In genomic region chr17:58328195-58329034, GRCh38 we compare ENCODE assay signal across 8 cellular contexts. TPM values are rescaled to one million over a fixed set of nuclear protein-coding genes. Genes with fewer than 3 reads are reported as not detected.
DNase-seq lines count a peak whose midpoint lies in the region; ATAC-seq and TF ChIP-seq lines count a peak whose summit lies in the region.

TSS of gene TSPOAP1 (minus strand) at chr17:58328795. CDS start at chr17:58327920, 875 bp downstream.

- peaks cover 9% of the 10 kb centered on the region; the same call in 1 of the 2 replicates for H4K20me1 ChIP-seq in DOHH2 (ENCODE audit: control insufficient read depth, insufficient read depth, low read depth, low read length)

- peak within 1 kb of the TSS; percentile 73 to 99 (median 90) for H3K27ac Mint-ChIP-seq in brain
- peak within 1 kb of the TSS; percentile 100 for H3K27ac Mint-ChIP-seq in natural killer cell treated with Interleukin-12 subunit alpha and Interleukin-12 subunit beta and Interleukin-15 and Interleukin-18, amount 100 ng/mL, for 72 hours

- CTCF ChIA-PET in HEK293 (lab: Yijun Ruan, JAX), result interaction anchor here (0.6 to 1.6 kb wide), 4 partner anchors 11 to 114 kb away, joined by 3 to 8 read pairs (median 4); no protein-coding TSS in a partner anchor

- H3K4me3 ChIP-seq in DOHH2 (ENCODE audit: low read length) (peak within 1 kb of the TSS; percentile 78), HEK293 (ENCODE audit: low read depth, low read length) (no peak within 1 kb of the TSS), stomach (peak within 1 kb of the TSS in 3 of 4 donors; percentile 0 to 57 (median 31))

- peaks cover 42% of the 10 kb centered on the region for H3F3A ChIP-seq in DOHH2 (ENCODE audit: control insufficient read depth, insufficient read depth)

- TF ChIP-seq CTCF in DOHH2 (IDR thresholded peaks at IDR 0.05; ENCODE audit: low read depth, low read length, poor library complexity, severe bottlenecking) (no peak), HEK293 (tag by site-specific recombination; IDR thresholded peaks at IDR 0.05) (no peak), brain (conservative IDR thresholded peaks at IDR 0.05) (no peak), stomach (IDR thresholded peaks at IDR 0.05) (no peak)

- H3K4me2 ChIP-seq in DOHH2 (ENCODE audit: low read length), result peak within 1 kb of the TSS; percentile 98

- H3K27ac ChIP-seq in DOHH2 (ENCODE audit: low read depth, low read length), result peak within 1 kb of the TSS; percentile 100
- H3K27ac ChIP-seq in HEK293 (ENCODE audit: extremely low read depth, low read depth, low read length), result no peak within 1 kb of the TSS
- peak within 1 kb of the TSS in 4 of 5 donors; percentile 17 to 45 (median 28) for H3K27ac ChIP-seq in stomach

- peaks cover 28% of the 10 kb centered on the region for H3K36me3 ChIP-seq in DOHH2 (ENCODE audit: control insufficient read depth, low read length)
- H3K36me3 ChIP-seq in HEK293 (ENCODE audit: control insufficient read depth in 2 of 2, insufficient read depth in 1 of 2, low read length in 2 of 2), result no peaks in the 10 kb centered on the region
- H3K36me3 ChIP-seq in stomach, result no peaks in the 10 kb centered on the region

- H3K36me3 Mint-ChIP-seq in brain, result no peaks in the 10 kb centered on the region
- H3K36me3 Mint-ChIP-seq in natural killer cell treated with Interleukin-12 subunit alpha and Interleukin-12 subunit beta and Interleukin-15 and Interleukin-18, amount 100 ng/mL, for 72 hours, result peaks cover 21% of the 10 kb centered on the region

- H3K27me3 Mint-ChIP-seq in brain, result peaks cover 7% of the 10 kb centered on the region
- no peaks in the 10 kb centered on the region for H3K27me3 Mint-ChIP-seq in natural killer cell treated with Interleukin-12 subunit alpha and Interleukin-12 subunit beta and Interleukin-15 and Interleukin-18, amount 100 ng/mL, for 72 hours

- TF ChIP-seq EP300 in stomach (IDR thresholded peaks at IDR 0.05), result no peak

- H3K79me2 ChIP-seq in DOHH2 (ENCODE audit: control insufficient read depth, low read length), result peaks cover 25% of the 10 kb centered on the region

- H3K4me1 ChIP-seq in DOHH2 (ENCODE audit: control insufficient read depth, low read length) (peaks cover 44% of the 10 kb centered on the region), HEK293 (ENCODE audit: control insufficient read depth, insufficient read depth, low read length) (no peaks in the 10 kb centered on the region), stomach (peaks cover 13 to 42% (median 25%) of the 10 kb centered on the region in 4 donors)

- POLR2A ChIA-PET in HEK293 (lab: Yijun Ruan, JAX), result interaction anchor here (0.8 to 1.9 kb wide), 4 partner anchors 7 to 24 kb away, joined by 3 to 7 read pairs (median 6); partner anchors contain the start of gene SUPT4H1

- H3K9me3 ChIP-seq in DOHH2 (ENCODE audit: control insufficient read depth, insufficient read depth, low read length) (no peaks in the 10 kb centered on the region), HEK293 (ENCODE audit: control insufficient read depth, insufficient read depth, low read depth, low read length) (no peaks in the 10 kb centered on the region), stomach (no peaks in the 10 kb centered on the region)

- no peak for TF ChIP-seq POLR2A in stomach (IDR thresholded peaks at IDR 0.05)

- 32 to 45% (median 39%) methylated on average over 16 to 23 of the region's 23 CpGs for WGBS in stomach, 5 donors

- no peaks in the 10 kb centered on the region for H3K9me2 ChIP-seq in DOHH2 (replicated peaks; ENCODE audit: control insufficient read depth, low read length)

- peaks cover 55% of the 10 kb centered on the region for H3K27me3 ChIP-seq in DOHH2 (ENCODE audit: control insufficient read depth, low read length)
- peaks cover 0 to 17% (median 0%) of the 10 kb centered on the region in 3 donors for H3K27me3 ChIP-seq in stomach

- intact Hi-C loops in T-helper 2 cell treated with Interferon-gamma antibody and Interleukin-4, amounts not matched to agents 100 ng/mL and 5 ng/mL, for 36 hours (cut with micrococcal nuclease), result loop anchor here (1.0 kb wide), 6 partner anchors 10 to 189 kb away; partner anchors contain the start of genes RNF43 and SUPT4H1
- intact Hi-C loops in stomach (cut with DNase I; ENCODE audit: low total_unique reads), result no loop called here

- peak; percentile 40 to 47 for ATAC-seq in natural killer cell treated with Interleukin-12 subunit alpha and Interleukin-12 subunit beta and Interleukin-15 and Interleukin-18, amount 100 ng/mL, for 72 hours
- ATAC-seq in HG02938 (IDR thresholded peaks at IDR 0.05; ENCODE audit: unreplicated experiment), result no peak

- H3K4me1 Mint-ChIP-seq in brain, result peaks cover 67% of the 10 kb centered on the region
- H3K4me1 Mint-ChIP-seq in natural killer cell treated with Interleukin-12 subunit alpha and Interleukin-12 subunit beta and Interleukin-15 and Interleukin-18, amount 100 ng/mL, for 72 hours (ENCODE audit: low read depth in 2 of 2), result peaks cover 68 to 75% of the 10 kb centered on the region in 2 donors

- peak; percentile 88 for DNase-seq in natural killer cell treated with Interleukin-12 subunit alpha and Interleukin-12 subunit beta and Interleukin-15 and Interleukin-18, amount 100 ng/mL, for 72 hours (ENCODE audit: low spot score)
- DNase-seq in stomach (no peak), kidney tubule cell (ENCODE audit: low spot score) (no peak)

- no peaks in the 10 kb centered on the region for H3K9me3 Mint-ChIP-seq in brain
- H3K9me3 Mint-ChIP-seq in natural killer cell treated with Interleukin-12 subunit alpha and Interleukin-12 subunit beta and Interleukin-15 and Interleukin-18, amount 100 ng/mL, for 72 hours, result no peaks in the 10 kb centered on the region

- peak within 1 kb of the TSS; percentile 79 to 87 (median 85) for H3K4me3 Mint-ChIP-seq in brain
- H3K4me3 Mint-ChIP-seq in natural killer cell treated with Interleukin-12 subunit alpha and Interleukin-12 subunit beta and Interleukin-15 and Interleukin-18, amount 100 ng/mL, for 72 hours, result peak within 1 kb of the TSS; percentile 80

TF ChIP-seq in HEK293, 187 proteins besides CTCF, POLR2A, EP300 and RAD21 (continues in another document):
- TF ChIP-seq GLIS2 (tag by site-specific recombination; IDR thresholded peaks at IDR 0.05), result 0 out of 2 replicates have a peak, but pooled peaks have one; percentile 12
- no peak for TF ChIP-seq ZNF560 (tag by site-specific recombination; IDR thresholded peaks at IDR 0.05; ENCODE audit: borderline replicate concordance)
- TF ChIP-seq GLI4 (tag by site-specific recombination; IDR thresholded peaks at IDR 0.05), result no peak
- TF ChIP-seq ZNF132 (tag by site-specific recombination; IDR thresholded peaks at IDR 0.05; ENCODE audit: borderline replicate concordance), result no peak
- no peak for TF ChIP-seq ZNF549 (tag by site-specific recombination; IDR thresholded peaks at IDR 0.05)
- TF ChIP-seq, protein P1, sequence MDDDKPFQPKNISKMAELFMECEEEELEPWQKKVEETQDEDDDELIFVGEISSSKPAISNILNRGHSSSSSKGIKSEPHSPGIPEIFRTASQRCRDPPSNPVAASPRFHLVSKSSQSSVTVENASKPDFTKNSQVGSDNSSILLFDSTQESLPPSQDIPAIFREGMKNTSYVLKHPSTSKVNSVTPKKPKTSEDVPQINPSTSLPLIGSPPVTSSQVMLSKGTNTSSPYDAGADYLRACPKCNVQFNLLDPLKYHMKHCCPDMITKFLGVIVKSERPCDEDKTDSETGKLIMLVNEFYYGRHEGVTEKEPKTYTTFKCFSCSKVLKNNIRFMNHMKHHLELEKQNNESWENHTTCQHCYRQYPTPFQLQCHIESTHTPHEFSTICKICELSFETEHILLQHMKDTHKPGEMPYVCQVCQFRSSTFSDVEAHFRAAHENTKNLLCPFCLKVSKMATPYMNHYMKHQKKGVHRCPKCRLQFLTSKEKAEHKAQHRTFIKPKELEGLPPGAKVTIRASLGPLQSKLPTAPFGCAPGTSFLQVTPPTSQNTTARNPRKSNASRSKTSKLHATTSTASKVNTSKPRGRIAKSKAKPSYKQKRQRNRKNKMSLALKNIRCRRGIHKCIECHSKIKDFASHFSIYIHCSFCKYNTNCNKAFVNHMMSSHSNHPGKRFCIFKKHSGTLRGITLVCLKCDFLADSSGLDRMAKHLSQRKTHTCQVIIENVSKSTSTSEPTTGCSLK (tag by site-specific recombination; IDR thresholded peaks at IDR 0.05), result no peak
- peak; percentile 81 for TF ChIP-seq ZNF341 (tag by site-specific recombination; IDR thresholded peaks at IDR 0.05; ENCODE audit: low read depth)
- TF ChIP-seq, protein P2, sequence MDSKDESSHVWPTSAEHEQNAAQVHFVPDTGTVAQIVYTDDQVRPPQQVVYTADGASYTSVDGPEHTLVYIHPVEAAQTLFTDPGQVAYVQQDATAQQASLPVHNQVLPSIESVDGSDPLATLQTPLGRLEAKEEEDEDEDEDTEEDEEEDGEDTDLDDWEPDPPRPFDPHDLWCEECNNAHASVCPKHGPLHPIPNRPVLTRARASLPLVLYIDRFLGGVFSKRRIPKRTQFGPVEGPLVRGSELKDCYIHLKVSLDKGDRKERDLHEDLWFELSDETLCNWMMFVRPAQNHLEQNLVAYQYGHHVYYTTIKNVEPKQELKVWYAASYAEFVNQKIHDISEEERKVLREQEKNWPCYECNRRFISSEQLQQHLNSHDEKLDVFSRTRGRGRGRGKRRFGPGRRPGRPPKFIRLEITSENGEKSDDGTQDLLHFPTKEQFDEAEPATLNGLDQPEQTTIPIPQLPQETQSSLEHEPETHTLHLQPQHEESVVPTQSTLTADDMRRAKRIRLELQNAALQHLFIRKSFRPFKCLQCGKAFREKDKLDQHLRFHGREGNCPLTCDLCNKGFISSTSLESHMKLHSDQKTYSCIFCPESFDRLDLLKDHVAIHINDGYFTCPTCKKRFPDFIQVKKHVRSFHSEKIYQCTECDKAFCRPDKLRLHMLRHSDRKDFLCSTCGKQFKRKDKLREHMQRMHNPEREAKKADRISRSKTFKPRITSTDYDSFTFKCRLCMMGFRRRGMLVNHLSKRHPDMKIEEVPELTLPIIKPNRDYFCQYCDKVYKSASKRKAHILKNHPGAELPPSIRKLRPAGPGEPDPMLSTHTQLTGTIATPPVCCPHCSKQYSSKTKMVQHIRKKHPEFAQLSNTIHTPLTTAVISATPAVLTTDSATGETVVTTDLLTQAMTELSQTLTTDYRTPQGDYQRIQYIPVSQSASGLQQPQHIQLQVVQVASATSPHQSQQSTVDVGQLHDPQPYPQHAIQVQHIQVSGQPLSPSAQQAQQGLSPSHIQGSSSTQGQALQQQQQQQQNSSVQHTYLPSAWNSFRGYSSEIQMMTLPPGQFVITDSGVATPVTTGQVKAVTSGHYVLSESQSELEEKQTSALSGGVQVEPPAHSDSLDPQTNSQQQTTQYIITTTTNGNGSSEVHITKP (tag by site-specific recombination; IDR thresholded peaks at IDR 0.05), result peak; percentile 47; the same call in 1 of the 2 replicates

RNA-seq across cellular contexts. Expression of gene TSPOAP1, which starts in this region (rescaled TPM):
- total RNA-seq in T-helper 2 cell treated with Interferon-gamma antibody and Interleukin-4, amounts not matched to agents 100 ng/mL and 5 ng/mL, for 36 hours, result 76.8 and 77.0 TPM in 2 replicates
- polyA plus RNA-seq in brain (ENCODE audit: insufficient read depth, low read depth, low replicate concordance), result 28.0 TPM
- 10 to 100 TPM; 54.0 to 82.3 TPM for total RNA-seq in natural killer cell treated with Interleukin-12 subunit alpha and Interleukin-12 subunit beta and Interleukin-15 and Interleukin-18, amount 100 ng/mL, for 72 hours
- 10 to 100 TPM in 3 of 5 donors, 1 to 10 TPM in 1, not detected in 1; 9.0 to 68.8 (median 16.3) TPM for total RNA-seq in stomach
- polyA plus RNA-seq in stomach, result 10 to 100 TPM in 1 of 3 donors, 1 to 10 TPM in 2; 6.5 to 26.0 (median 8.9) TPM
